In the genomic region with DNA sequence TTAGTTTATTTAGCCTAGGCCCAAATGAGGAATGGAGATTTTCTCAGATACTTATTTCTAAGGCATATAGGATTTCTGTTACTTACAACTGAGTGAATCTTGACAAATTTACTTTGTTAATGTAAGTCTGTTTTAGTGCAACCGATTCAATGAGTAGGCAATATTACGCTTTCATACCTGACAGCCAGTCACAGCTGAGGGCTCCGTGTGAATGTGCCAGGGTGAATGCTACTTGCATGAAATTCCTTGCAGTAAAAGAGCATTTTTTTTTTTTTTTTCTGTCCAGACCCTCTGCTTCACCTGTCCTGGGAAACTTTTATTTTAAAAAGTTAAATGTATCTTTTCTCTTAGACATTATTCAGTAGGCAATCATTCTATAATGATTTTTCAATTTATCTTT, we compare ENCODE assay signal across 29 cellular contexts.
"Had no signal": no experiment of that assay in that cellular context is flagged by ENCODE, and none has a peak within 500 bp of the region (broad histone marks: within the 10 kb centered on the region; RNA-seq: fewer than 3 reads in every experiment).

No MANE protein-coding gene starts in this region.

- H3K4me1 Mint-ChIP-seq: naive thymus-derived CD8-positive, alpha-beta T cell; nephron progenitor cell; neural crest cell; stimulated activated memory B cell treated with anti-CD40 and anti-IgM and Interleukin-4, amounts not matched to agents 10 μg/mL and 1 μg/mL and 100 μg/mL, for 72 hours; stimulated activated naive CD8-positive, alpha-beta T cell treated with anti-CD3 and anti-CD28 coated beads, Interleukin-15, amount 100 ng/mL, for 72 hours had no signal

- H2AFZ ChIP-seq: parathyroid adenoma had no signal

- ATAC-seq: naive thymus-derived CD8-positive, alpha-beta T cell; natural killer cell treated with Interleukin-12 subunit alpha and Interleukin-12 subunit beta and Interleukin-15 and Interleukin-18, amount 100 ng/mL, for 72 hours; psoas muscle; right cardiac atrium; right lobe of liver; stimulated activated memory B cell treated with anti-CD40 and anti-IgM and Interleukin-4, amounts not matched to agents 10 μg/mL and 1 μg/mL and 100 μg/mL, for 72 hours; stimulated activated naive CD8-positive, alpha-beta T cell treated with anti-CD3 and anti-CD28 coated beads, Interleukin-15, amount 100 ng/mL, for 72 hours; stimulated activated naive CD8-positive, alpha-beta T cell treated with anti-CD3 and anti-CD28 coated beads, Interleukin-15, Interleukin-2, amounts not matched to agents 100 U/mL and 50 U/mL, for 24 hours had no signal

- H3K27me3 Mint-ChIP-seq: naive thymus-derived CD8-positive, alpha-beta T cell; natural killer cell treated with Interleukin-12 subunit alpha and Interleukin-12 subunit beta and Interleukin-15 and Interleukin-18, amount 100 ng/mL, for 72 hours; progenitor cell of endocrine pancreas; stimulated activated memory B cell treated with anti-CD40 and anti-IgM and Interleukin-4, amounts not matched to agents 10 μg/mL and 1 μg/mL and 100 μg/mL, for 72 hours; stimulated activated naive CD8-positive, alpha-beta T cell treated with anti-CD3 and anti-CD28 coated beads, Interleukin-15, amount 100 ng/mL, for 72 hours had no signal

- DNase-seq: naive thymus-derived CD8-positive, alpha-beta T cell; nephron progenitor cell; occipital lobe; ovary; posterior cingulate gyrus; psoas muscle; right cardiac atrium; right lobe of liver; sigmoid colon; small intestine; stimulated activated CD4-positive, alpha-beta T cell treated with anti-CD3 and anti-CD28 coated beads, Interleukin-1b, Interleukin-23, amount 100 ng/mL, for 48 hours; stimulated activated CD4-positive, alpha-beta T cell treated with anti-CD3 and anti-CD28 coated beads, Interleukin-4, amount 100 ng/mL, for 1 hour; stimulated activated CD4-positive, alpha-beta T cell treated with anti-CD3 and anti-CD28 coated beads, Interleukin-4, amount 100 ng/mL, for 4 hours; stimulated activated CD8-positive, alpha-beta memory T cell treated with anti-CD3 and anti-CD28 coated beads, Interleukin-4, amount 100 ng/mL, for 48 hours; stimulated activated naive CD4-positive, alpha-beta T cell; stimulated activated naive CD8-positive, alpha-beta T cell treated with anti-CD3 and anti-CD28 coated beads, Interleukin-15, amount 100 ng/mL, for 72 hours; stimulated activated naive CD8-positive, alpha-beta T cell treated with anti-CD3 and anti-CD28 coated beads, Interleukin-15, Interleukin-2, amounts not matched to agents 100 U/mL and 50 U/mL, for 24 hours; substantia nigra; testis; trophoblast cell; upper lobe of left lung had no signal

- H3K27me3 ChIP-seq: ovary, right lobe of liver, sigmoid colon, suprapubic skin, testis, tibial nerve, upper lobe of left lung, vagina had no signal

- H3K9ac ChIP-seq: parathyroid adenoma had no signal

- H3K4me3 ChIP-seq: ovary, psoas muscle, right lobe of liver, sigmoid colon, suprapubic skin, testis, tibial nerve, upper lobe of left lung, vagina had no signal

- H3K27ac Mint-ChIP-seq: naive thymus-derived CD8-positive, alpha-beta T cell; natural killer cell treated with Interleukin-12 subunit alpha and Interleukin-12 subunit beta and Interleukin-15 and Interleukin-18, amount 100 ng/mL, for 72 hours; nephron progenitor cell; progenitor cell of endocrine pancreas; stimulated activated memory B cell treated with anti-CD40 and anti-IgM and Interleukin-4, amounts not matched to agents 10 μg/mL and 1 μg/mL and 100 μg/mL, for 72 hours; stimulated activated naive CD8-positive, alpha-beta T cell treated with anti-CD3 and anti-CD28 coated beads, Interleukin-15, amount 100 ng/mL, for 72 hours had no signal

- H3K36me3 ChIP-seq: ovary, right lobe of liver, sigmoid colon, suprapubic skin, tibial nerve, upper lobe of left lung, vagina had no signal

- H3K27ac ChIP-seq: ovary, parathyroid adenoma, psoas muscle, right lobe of liver, sigmoid colon, suprapubic skin, testis, tibial nerve, upper lobe of left lung, vagina had no signal

- H3K4me3 Mint-ChIP-seq: naive thymus-derived CD8-positive, alpha-beta T cell; natural killer cell treated with Interleukin-12 subunit alpha and Interleukin-12 subunit beta and Interleukin-15 and Interleukin-18, amount 100 ng/mL, for 72 hours; nephron progenitor cell; neural crest cell; stimulated activated memory B cell treated with anti-CD40 and anti-IgM and Interleukin-4, amounts not matched to agents 10 μg/mL and 1 μg/mL and 100 μg/mL, for 72 hours; stimulated activated naive CD8-positive, alpha-beta T cell treated with anti-CD3 and anti-CD28 coated beads, Interleukin-15, amount 100 ng/mL, for 72 hours had no signal

- H3K9me3 ChIP-seq: ovary, psoas muscle, right lobe of liver, suprapubic skin, testis, upper lobe of left lung, vagina had no signal

- H3K36me3 Mint-ChIP-seq: naive thymus-derived CD8-positive, alpha-beta T cell; natural killer cell treated with Interleukin-12 subunit alpha and Interleukin-12 subunit beta and Interleukin-15 and Interleukin-18, amount 100 ng/mL, for 72 hours; stimulated activated memory B cell treated with anti-CD40 and anti-IgM and Interleukin-4, amounts not matched to agents 10 μg/mL and 1 μg/mL and 100 μg/mL, for 72 hours had no signal

- H3K4me1 ChIP-seq: parathyroid adenoma, psoas muscle, right lobe of liver, sigmoid colon, suprapubic skin, testis, tibial nerve, upper lobe of left lung, vagina had no signal

- H3K79me2 ChIP-seq: parathyroid adenoma had no signal
